Comparison of ENCODE assay signal across 29 cellular contexts in the genomic region with DNA sequence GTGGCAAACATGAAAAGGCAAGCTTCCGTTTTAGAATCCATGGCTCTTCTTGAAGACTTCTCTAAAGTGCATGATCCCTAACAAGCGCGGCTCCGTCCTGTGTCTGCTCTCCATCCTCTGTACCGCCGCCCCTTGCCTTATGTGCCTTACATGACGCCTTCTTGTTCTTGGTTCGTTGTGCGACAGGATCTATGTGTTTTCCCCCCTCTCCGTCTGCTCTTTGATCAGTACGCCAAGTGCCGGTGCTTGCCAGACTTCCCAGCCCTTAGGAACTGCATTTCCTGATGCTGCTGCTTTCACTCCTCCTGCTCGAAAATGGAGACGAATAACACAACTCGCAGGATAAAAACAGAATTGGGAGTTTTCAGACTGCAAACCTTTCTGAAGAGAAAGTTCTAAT. TPM values are rescaled to one million over a fixed set of nuclear protein-coding genes. Genes with fewer than 3 reads are reported as not detected.
"Had no signal": no experiment of that assay in that cellular context is flagged by ENCODE, and none has a peak within 500 bp of the region (broad histone marks: within the 10 kb centered on the region; RNA-seq: fewer than 3 reads in every experiment).

No MANE protein-coding gene starts in this region.

- H3K27ac Mint-ChIP-seq: mesothelial cell of epicardium had no signal

- H3K9me3 ChIP-seq: esophagus squamous epithelium, gastrocnemius medialis, heart right ventricle, left lung, lower lobe of right lung, mucosa of descending colon had no signal

- H3K4me1 ChIP-seq: esophagus squamous epithelium, gastrocnemius medialis, left lung, lower lobe of right lung had no signal

- FAIRE-seq: colon, islet of Langerhans, keratinocyte had no signal

- H3K4me1 Mint-ChIP-seq: mesothelial cell of epicardium had no signal

- DNase-seq: dermis blood vessel endothelial cell; dorsolateral prefrontal cortex; effector CD4-positive, alpha-beta T cell; effector memory CD4-positive, alpha-beta T cell; erythroblast; esophagus squamous epithelium; foreskin fibroblast; foreskin melanocyte; gastrocnemius medialis; glutamatergic neuron; heart right ventricle; left cardiac atrium; left lung; left ventricle myocardium superior; lower lobe of right lung; mesenchymal stem cell; mucosa of descending colon had no signal

- H3K4me3 Mint-ChIP-seq: mesothelial cell of epicardium had no signal

- H3K27me3 ChIP-seq: dorsolateral prefrontal cortex, esophagus squamous epithelium, gastrocnemius medialis, heart right ventricle, left lung had no signal

- H3K27ac ChIP-seq: coronary artery, dorsolateral prefrontal cortex, epithelial cell of prostate, esophagus squamous epithelium, gastrocnemius medialis, heart right ventricle, left lung, lower lobe of right lung had no signal

- ATAC-seq: esophagus mucosa, gastrocnemius medialis, heart right ventricle, left cardiac atrium, left lung, left ventricle myocardium superior, lower lobe of right lung, mucosa of descending colon had no signal

- H3K4me3 ChIP-seq: coronary artery, dorsolateral prefrontal cortex, esophagus squamous epithelium, gastrocnemius medialis, heart right ventricle, left lung, lower lobe of right lung, mucosa of descending colon had no signal

RNA-seq across cellular contexts. Expression of a gene that starts 19.2 kb away (rescaled TPM):
- total RNA-seq: dermis blood vessel endothelial cell, dorsolateral prefrontal cortex, esophagus mucosa, gastrocnemius medialis, glomerular endothelial cell, kidney epithelial cell, left cardiac atrium, left lung, left ventricle myocardium superior, lower leg skin, lower lobe of right lung, lung microvascular endothelial cell, mesenteric fat pad, mucosa of descending colon had no signal
